10 cellular contexts compared by ENCODE assay signal in genomic region chr7:128076831-128077271, GRCh38. TPM values are rescaled to one million over a fixed set of nuclear protein-coding genes. Genes with fewer than 3 reads are reported as not detected.
DNase-seq lines count a peak whose midpoint lies in the region; ATAC-seq lines count a peak whose summit lies in the region.
"Had no signal": no experiment of that assay in that cellular context is flagged by ENCODE, and none has a peak within 500 bp of the region (broad histone marks: within the 10 kb centered on the region; RNA-seq: fewer than 3 reads in every experiment).

No MANE protein-coding gene starts in this region.

- no peaks in the 10 kb centered on the region for H3K27me3 ChIP-seq in BLaER1 treated with 17β-estradiol and CSF1 and Interleukin-3, amounts not matched to agents 10 nM and 100 nM

- peak; percentile 16 for DNase-seq in NCI-H1105 treated with DMSO at 0.1 percent for 48 hours (lab: John Stamatoyannopoulos, UW)
- peak; percentile 45 for DNase-seq in cerebellar cortex (ENCODE audit: low spot score)
- peak; percentile 91 for DNase-seq in mucosa of gallbladder (ENCODE audit: low spot score)
- DNase-seq in GM03348 (ENCODE audit: low spot score), result no peak
- no peak for DNase-seq in activated CD4-positive, CD25-positive, alpha-beta regulatory T cell (lab: John Stamatoyannopoulos, UW)
- DNase-seq: activated T-cell treated with anti-CD3 and anti-CD28 coated beads, Interleukin-2, amount 50 U/mL, for 1 hour; T-helper 9 cell had no signal

- H3K27ac ChIP-seq in BLaER1 treated with 17β-estradiol and CSF1 and Interleukin-3, amounts not matched to agents 10 nM and 100 nM, result peak overlapping the region in 3 of 11 experiments; percentile 2 to 55 (median 49); a peak in 4 of 22 replicates

- ATAC-seq in GM18907 (IDR thresholded peaks at IDR 0.05; ENCODE audit: unreplicated experiment), result no peak
- no peak for ATAC-seq in GM18517 (IDR thresholded peaks at IDR 0.05; ENCODE audit: unreplicated experiment)

- H3K36me3 ChIP-seq in BLaER1 treated with 17β-estradiol and CSF1 and Interleukin-3, amounts not matched to agents 10 nM and 100 nM, result peaks cover 48 to 81% (median 56%) of the 10 kb centered on the region in 11 experiments

- H4K20me1 ChIP-seq in BLaER1 treated with 17β-estradiol and CSF1 and Interleukin-3, amounts not matched to agents 10 nM and 100 nM, result peaks cover 0 to 93% (median 32%) of the 10 kb centered on the region in 11 experiments; a peak in 16 of 22 replicates

- H3K9me3 ChIP-seq in BLaER1 treated with 17β-estradiol and CSF1 and Interleukin-3, amounts not matched to agents 10 nM and 100 nM (replicated peaks in 1 of 11), result no peaks in the 10 kb centered on the region

- H3K9ac ChIP-seq in BLaER1 treated with 17β-estradiol and CSF1 and Interleukin-3, amounts not matched to agents 10 nM and 100 nM, result 0 out of 22 replicates have a peak overlapping the region, but pooled peaks of 1 of the 11 experiments have one; percentile 5

- H3K4me2 ChIP-seq in BLaER1 treated with 17β-estradiol and CSF1 and Interleukin-3, amounts not matched to agents 10 nM and 100 nM, result peak overlapping the region; percentile 76 to 94 (median 86); a peak in 21 of 22 replicates

- H3K4me3 ChIP-seq in BLaER1 treated with 17β-estradiol and CSF1 and Interleukin-3, amounts not matched to agents 10 nM and 100 nM, result no peak overlapping the region

- peaks cover 53 to 82% (median 73%) of the 10 kb centered on the region in 10 experiments for H3K4me1 ChIP-seq in BLaER1 treated with 17β-estradiol and CSF1 and Interleukin-3, amounts not matched to agents 10 nM and 100 nM

RNA-seq across cellular contexts. Expression of gene LRRC4, which starts 45.6 kb away (rescaled TPM):
- 3.8 TPM for total RNA-seq in mucosa of gallbladder

Comparison
In these comparisons a context has a peak if more than half of its experiments do, and no peak if none do; other contexts are left out.
1. DNase-seq: peak in NCI-H1105 treated with DMSO at 0.1 percent for 48 hours (single experiment), cerebellar cortex (single experiment) and mucosa of gallbladder (single experiment); none in GM03348 (single experiment) and activated CD4-positive, CD25-positive, alpha-beta regulatory T cell (0 of 4).